In the genomic region with DNA sequence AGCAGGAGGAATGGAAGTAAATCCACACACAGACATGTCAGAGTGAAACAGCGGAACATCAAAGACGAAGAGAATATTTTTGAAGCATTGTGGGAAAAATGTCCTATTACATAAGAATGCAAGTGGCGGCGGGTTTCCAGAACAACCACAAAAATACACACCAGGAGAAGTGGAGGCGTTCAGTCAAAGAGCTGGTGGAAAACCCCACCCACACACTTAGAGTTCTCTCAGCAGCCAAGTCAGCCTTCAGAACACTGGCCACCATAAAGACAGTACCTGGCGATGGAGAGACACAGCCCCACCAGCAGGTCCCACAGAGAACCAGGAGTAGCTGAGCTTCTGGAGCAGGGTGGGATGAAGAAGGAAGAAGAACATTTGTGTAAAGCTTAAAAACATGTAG, we compare ENCODE assay signal across 18 cellular contexts. TPM values are rescaled to one million over a fixed set of nuclear protein-coding genes. Genes with fewer than 3 reads are reported as not detected.
DNase-seq lines count a peak whose midpoint lies in the region; ATAC-seq, FAIRE-seq and TF ChIP-seq lines count a peak whose summit lies in the region.
"Had no signal": no experiment of that assay in that cellular context is flagged by ENCODE, and none has a peak within 500 bp of the region (broad histone marks: within the 10 kb centered on the region; RNA-seq: fewer than 3 reads in every experiment).

No MANE protein-coding gene starts in this region.

- no peaks in the 10 kb centered on the region for H3K9me3 Mint-ChIP-seq in activated CD8-positive, alpha-beta T cell treated with anti-CD3 and anti-CD28 coated beads for 36 hours
- no peaks in the 10 kb centered on the region for H3K9me3 Mint-ChIP-seq in activated CD8-positive, alpha-beta T cell treated with anti-CD3 and anti-CD28 coated beads, Interleukin-2, amount 10 ng/mL, durations not matched to agents 7 days and 5 days (ENCODE audit: insufficient read depth)
- H3K9me3 Mint-ChIP-seq: HFFc6 had no signal

- H3K4me2 ChIP-seq in GM12878 (ENCODE audit: control insufficient read depth, insufficient read depth) = no peak overlapping the region
- H3K4me2 ChIP-seq: KMS-11 had no signal

- H3K27me3 Mint-ChIP-seq in activated CD8-positive, alpha-beta T cell treated with anti-CD3 and anti-CD28 coated beads for 36 hours = no peaks in the 10 kb centered on the region
- H3K27me3 Mint-ChIP-seq in activated CD8-positive, alpha-beta T cell treated with anti-CD3 and anti-CD28 coated beads, Interleukin-2, amount 10 ng/mL, durations not matched to agents 7 days and 5 days (ENCODE audit: low read depth) = no peaks in the 10 kb centered on the region
- H3K27me3 Mint-ChIP-seq: CD4-positive, alpha-beta memory T cell had no signal

- H3K4me3 Mint-ChIP-seq in activated CD8-positive, alpha-beta T cell treated with anti-CD3 and anti-CD28 coated beads for 36 hours = no peak overlapping the region
- H3K4me3 Mint-ChIP-seq in activated CD8-positive, alpha-beta T cell treated with anti-CD3 and anti-CD28 coated beads, Interleukin-2, amount 10 ng/mL, durations not matched to agents 7 days and 5 days = no peak overlapping the region
- H3K4me3 Mint-ChIP-seq: HFFc6 had no signal

- no peaks in the 10 kb centered on the region for H3K4me1 ChIP-seq in GM12878 (ENCODE audit: control insufficient read depth, insufficient read depth, low read length)
- H3K4me1 ChIP-seq: BE2C had no signal

- H2AFZ ChIP-seq in GM12878 (ENCODE audit: control insufficient read depth, low read depth, low read length) = no peak overlapping the region

- H3K4me3 ChIP-seq in GM12878 = no peak overlapping the region
- H3K4me3 ChIP-seq: MG63 had no signal

- peak; percentile 25 for DNase-seq in activated CD8-positive, alpha-beta T cell treated with anti-CD3 and anti-CD28 coated beads for 36 hours
- DNase-seq in activated CD8-positive, alpha-beta T cell treated with anti-CD3 and anti-CD28 coated beads, Interleukin-2, amount 10 ng/mL, durations not matched to agents 7 days and 5 days = no peak
- DNase-seq in Ammon's horn (ENCODE audit: low spot score) (peak; percentile 43), GM10266 (ENCODE audit: extremely low spot score) (peak; percentile 64), GM12878 (ENCODE audit: low read depth, low spot score) (no peak), DMS153 (lab: John Stamatoyannopoulos, UW) (no peak), NCI-H1417 treated with DMSO at 0.1 percent for 48 hours (lab: John Stamatoyannopoulos, UW) (no peak), HUDEP-2 (lab: John Stamatoyannopoulos, UW; ENCODE audit: unreplicated experiment in 76 of 76) (no peak)
- DNase-seq: BE2C; CD4-positive, alpha-beta memory T cell; GF-D8; HFFc6; MG63; NCI-H1105; NCI-H187 had no signal

- H3K9me3 ChIP-seq in GM12878 (replicated peaks; ENCODE audit: control insufficient read depth, insufficient read depth, low read length) = no peaks in the 10 kb centered on the region; the same call in 2 of the 3 replicates
- H3K9me3 ChIP-seq: BE2C, MG63 had no signal

- H3K27me3 ChIP-seq in GM12878 (replicated peaks in 1 of 2; ENCODE audit: control insufficient read depth in 2 of 2, insufficient read depth in 2 of 2, low read length in 1 of 2) = no peaks in the 10 kb centered on the region
- H3K27me3 ChIP-seq: BE2C, MG63 had no signal

- no peaks in the 10 kb centered on the region for H3K79me2 ChIP-seq in GM12878 (ENCODE audit: control insufficient read depth, insufficient read depth, low read length)

- no peaks in the 10 kb centered on the region; a peak in 1 of 4 replicates for H3K36me3 ChIP-seq in GM12878 (ENCODE audit: control insufficient read depth in 2 of 2, insufficient read depth in 2 of 2, low read length in 1 of 2)
- H3K36me3 ChIP-seq: BE2C, MG63 had no signal

- POLR2A ChIA-PET in activated CD8-positive, alpha-beta T cell treated with anti-CD3 and anti-CD28 coated beads for 36 hours (lab: Charles Lee) = no interaction called here
- POLR2A ChIA-PET in activated CD8-positive, alpha-beta T cell treated with anti-CD3 and anti-CD28 coated beads, Interleukin-2, amount 10 ng/mL, durations not matched to agents 7 days and 5 days (lab: Charles Lee) = no interaction called here
- POLR2A ChIA-PET in GM12878 (lab: Charles Lee) = no interaction called here

- no peak for TF ChIP-seq CTCF in activated CD8-positive, alpha-beta T cell treated with anti-CD3 and anti-CD28 coated beads for 36 hours (IDR thresholded peaks at IDR 0.05)
- TF ChIP-seq CTCF in GM10266 (IDR thresholded peaks at IDR 0.05; ENCODE audit: control insufficient read depth, insufficient read depth, low read depth, missing control alignments) (no peak), GM12878 (IDR thresholded peaks at IDR 0.05 in 2 of 3, conservative IDR thresholded peaks at IDR 0.05 in 1 of 3; ENCODE audit: control insufficient read depth in 2 of 3, extremely low read depth in 1 of 3, insufficient read depth in 1 of 3, low read depth in 3 of 3, low read length in 3 of 3) (no peak)

- peaks cover 9% of the 10 kb centered on the region for H3K36me3 Mint-ChIP-seq in activated CD8-positive, alpha-beta T cell treated with anti-CD3 and anti-CD28 coated beads for 36 hours (ENCODE audit: low read depth)
- peaks cover 4% of the 10 kb centered on the region for H3K36me3 Mint-ChIP-seq in activated CD8-positive, alpha-beta T cell treated with anti-CD3 and anti-CD28 coated beads, Interleukin-2, amount 10 ng/mL, durations not matched to agents 7 days and 5 days (ENCODE audit: low read depth)

- RAD21 ChIA-PET in GM12878 (lab: Charles Lee; ENCODE audit: unreplicated experiment) = no interaction called here

- H3K27ac ChIP-seq in GM12878 (ENCODE audit: control insufficient read depth, insufficient read depth) = no peak overlapping the region
- H3K27ac ChIP-seq: KMS-11 had no signal

- H3K27ac Mint-ChIP-seq in activated CD8-positive, alpha-beta T cell treated with anti-CD3 and anti-CD28 coated beads for 36 hours = no peak overlapping the region
- H3K27ac Mint-ChIP-seq in activated CD8-positive, alpha-beta T cell treated with anti-CD3 and anti-CD28 coated beads, Interleukin-2, amount 10 ng/mL, durations not matched to agents 7 days and 5 days = no peak overlapping the region
- H3K27ac Mint-ChIP-seq: HFFc6 had no signal

- H4K20me1 ChIP-seq in GM12878 (ENCODE audit: control insufficient read depth, insufficient read depth) = no peaks in the 10 kb centered on the region

- CTCF ChIA-PET in activated CD8-positive, alpha-beta T cell treated with anti-CD3 and anti-CD28 coated beads for 36 hours (lab: Charles Lee) = no interaction called here
- CTCF ChIA-PET in activated CD8-positive, alpha-beta T cell treated with anti-CD3 and anti-CD28 coated beads, Interleukin-2, amount 10 ng/mL, durations not matched to agents 7 days and 5 days (lab: Charles Lee) = no interaction called here
- CTCF ChIA-PET in GM12878 (lab: Yijun Ruan, JAX) = interaction anchor here (0.7 kb wide), 1 partner anchor 124 kb away, joined by 3 read pairs; no protein-coding TSS in a partner anchor

- peak; percentile 20 for ATAC-seq in activated CD8-positive, alpha-beta T cell treated with anti-CD3 and anti-CD28 coated beads for 36 hours
- no peak for ATAC-seq in activated CD8-positive, alpha-beta T cell treated with anti-CD3 and anti-CD28 coated beads, Interleukin-2, amount 10 ng/mL, durations not matched to agents 7 days and 5 days
- ATAC-seq in GM12878 = peak; percentile 30; the same call in 1 of the 3 replicates

- H3K4me1 Mint-ChIP-seq in activated CD8-positive, alpha-beta T cell treated with anti-CD3 and anti-CD28 coated beads for 36 hours (ENCODE audit: low read depth) = peaks cover 15% of the 10 kb centered on the region
- H3K4me1 Mint-ChIP-seq in activated CD8-positive, alpha-beta T cell treated with anti-CD3 and anti-CD28 coated beads, Interleukin-2, amount 10 ng/mL, durations not matched to agents 7 days and 5 days (ENCODE audit: low read depth) = no peaks in the 10 kb centered on the region

- FAIRE-seq in GM12878 (lab: Jason Lieb, UNC) = no peak
- FAIRE-seq: D721Med had no signal

- in situ Hi-C loops in GM12878 (cut with MboI) = no loop called here

- H3K9ac ChIP-seq in GM12878 (ENCODE audit: control insufficient read depth, insufficient read depth, low read length) = no peak overlapping the region
- H3K9ac ChIP-seq: KMS-11 had no signal

- no TSS peak for BruUV-seq in GM12878 (replicated peaks; lab: Mats Ljungman, UMichigan)

- no peak for TF ChIP-seq POLR2A in GM12878 (IDR thresholded peaks at IDR 0.05; ENCODE audit: low read depth, low read length)

- TF ChIP-seq EP300 in GM12878 (IDR thresholded peaks at IDR 0.05; ENCODE audit: borderline replicate concordance in 1 of 2, control insufficient read depth in 1 of 2, low read depth in 2 of 2, low read length in 2 of 2) = no peak

- intact Hi-C loops in activated CD8-positive, alpha-beta T cell treated with anti-CD3 and anti-CD28 coated beads for 36 hours (cut with micrococcal nuclease) = no loop called here
- intact Hi-C loops in GM12878 (cut with micrococcal nuclease; ENCODE audit: unreplicated experiment) = no loop called here

- SMC1A ChIA-PET in GM12878 (lab: Charles Lee; ENCODE audit: uncharacterized antibody, unreplicated experiment) = no interaction called here

- TF ChIP-seq RAD21 in GM12878 (IDR thresholded peaks at IDR 0.05; ENCODE audit: insufficient read depth, low read depth, low read length) = no peak

- WGBS in GM12878 (ENCODE audit: insufficient coverage, insufficient replicate concordance, low lambda C conversion rate, missing lambda C conversion rate) = 55% methylated on average over 6 of the region's 6 CpGs

TF ChIP-seq in GM12878, 131 proteins besides CTCF, POLR2A, EP300 and RAD21 (continues in another document):
- TF ChIP-seq RUNX3 (IDR thresholded peaks at IDR 0.05; ENCODE audit: low read length) = peak; percentile 24; the same call in 1 of the 2 replicates

RNA-seq across cellular contexts. Expression of a gene that starts 23.7 kb away (rescaled TPM):
- not detected for total RNA-seq in activated CD8-positive, alpha-beta T cell treated with anti-CD3 and anti-CD28 coated beads for 36 hours
- total RNA-seq in activated CD8-positive, alpha-beta T cell treated with anti-CD3 and anti-CD28 coated beads, Interleukin-2, amount 10 ng/mL, durations not matched to agents 7 days and 5 days = not detected
- total RNA-seq in GM12878 (2013; cell fraction: nucleolus; rRNA removed) = not detected in 2 replicates
- total RNA-seq in GM12878 (2014; rRNA removed) (not detected in 2 replicates), GM12878 (2014; rRNA removed; fragmentation: Illumina TruSeq; extraction: Trizol) (not detected in 2 replicates), GM12878 (2021) (not detected in 2 replicates)
- polyA plus RNA-seq in GM12878 (2011; ENCODE audit: low read depth) = not detected
- polyA plus RNA-seq in GM12878 (2011; rRNA removed) (not detected in 2 replicates), GM12878 (2014; fragmentation: Illumina TruSeq; extraction: Trizol) (not detected in 2 replicates), GM12878 (2014; fragmentation: Nextera tagmentation; extraction: Ambion mirVana) (1 to 10 TPM in 1 of 2 experiments, under 1 TPM in 1; 0.45 to 1.8 TPM), GM12878 (2014; rRNA removed) (not detected in 2 replicates), GM12878 (2016; fragmentation: Nextera tagmentation; extraction: Ambion mirVana) (not detected)
- polyA plus RNA-seq in GM12878 (2011; cell fraction: cytosol; rRNA removed) = not detected in 2 replicates
- not detected in 2 replicates for polyA plus RNA-seq in GM12878 (2011; cell fraction: nucleus; rRNA removed)
- polyA plus RNA-seq in GM12878 (2012) = not detected in 2 replicates
- not detected in 2 replicates for polyA minus RNA-seq in GM12878 (2011; rRNA and poly(A)+ RNA removed)
- not detected in 2 replicates for polyA minus RNA-seq in GM12878 (2011; cell fraction: cytosol; rRNA and poly(A)+ RNA removed)
- not detected in 2 replicates for polyA minus RNA-seq in GM12878 (2011; cell fraction: nucleus; rRNA and poly(A)+ RNA removed)
- total RNA-seq: CD4-positive, alpha-beta memory T cell; H4; HFFc6 had no signal

Comparison
In these comparisons a context has a peak if more than half of its experiments do, and no peak if none do; other contexts are left out.
1. DNase-seq: peak in activated CD8-positive, alpha-beta T cell treated with anti-CD3 and anti-CD28 coated beads for 36 hours (single experiment), Ammon's horn (single experiment) and GM10266 (single experiment); none in activated CD8-positive, alpha-beta T cell treated with anti-CD3 and anti-CD28 coated beads, Interleukin-2, amount 10 ng/mL, durations not matched to agents 7 days and 5 days (single experiment), GM12878 (single experiment), DMS153 (single experiment), NCI-H1417 treated with DMSO at 0.1 percent for 48 hours (single experiment) and HUDEP-2 (0 of 76).